Comparison of ENCODE assay signal across 15 cellular contexts in the genomic region with DNA sequence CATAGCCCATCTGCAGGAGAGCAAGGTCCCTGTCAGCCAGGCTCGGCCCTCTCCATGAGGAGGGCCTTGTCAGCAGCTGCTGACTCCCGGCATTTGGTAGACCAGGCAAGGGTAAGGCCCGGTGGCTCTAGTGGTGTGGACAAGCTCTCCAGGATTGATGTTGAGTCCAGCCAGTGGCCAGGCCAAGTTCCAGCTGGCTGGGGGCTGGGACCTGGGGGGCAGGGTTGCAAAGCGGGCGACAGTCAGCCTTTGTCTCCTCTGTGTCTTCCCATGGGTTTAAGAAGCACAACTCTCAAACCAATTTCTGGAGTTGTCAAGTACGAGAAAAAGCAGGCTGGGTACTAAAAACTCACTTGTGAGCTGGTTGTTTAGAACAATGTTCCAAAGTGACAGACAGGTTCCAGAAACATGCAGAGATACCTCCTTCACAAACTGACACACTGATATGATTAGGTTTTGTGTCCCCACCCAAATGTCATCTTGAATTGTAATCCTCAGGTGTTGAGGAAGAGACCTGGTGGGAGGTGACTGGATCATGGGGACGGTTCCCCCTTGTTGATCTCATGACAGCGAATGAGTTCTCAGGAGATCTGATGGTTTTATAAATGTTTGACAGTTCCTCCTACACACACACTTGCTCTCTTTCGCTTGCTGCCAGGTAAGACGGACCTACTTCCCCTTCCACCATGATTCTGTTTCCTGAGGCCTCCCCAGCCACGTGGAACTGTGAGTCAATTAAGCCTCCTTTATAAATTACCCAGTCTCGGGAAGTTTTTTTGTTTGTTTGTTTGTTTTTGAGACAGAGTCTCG. TPM values are rescaled to one million over a fixed set of nuclear protein-coding genes. Genes with fewer than 3 reads are reported as not detected.
"Had no signal": no experiment of that assay in that cellular context is flagged by ENCODE, and none has a peak within 500 bp of the region (broad histone marks: within the 10 kb centered on the region; RNA-seq: fewer than 3 reads in every experiment).

No MANE protein-coding gene starts in this region.

- H3K27ac Mint-ChIP-seq: activated CD4-positive, alpha-beta memory T cell treated with anti-CD3 and anti-CD28 coated beads for 36 hours; activated naive CD4-positive, alpha-beta T cell treated with anti-CD3 and anti-CD28 coated beads, Interleukin-2, amount 10 ng/mL, durations not matched to agents 7 days and 5 days; neural progenitor cell had no signal

- H3K4me1 ChIP-seq: colonic mucosa, neural progenitor cell, SJSA1, upper lobe of left lung had no signal

- H3K4me1 Mint-ChIP-seq: activated naive CD4-positive, alpha-beta T cell treated with anti-CD3 and anti-CD28 coated beads, Interleukin-2, amount 10 ng/mL, durations not matched to agents 7 days and 5 days had no signal

- H3K27me3 Mint-ChIP-seq: activated CD4-positive, alpha-beta memory T cell treated with anti-CD3 and anti-CD28 coated beads for 36 hours; activated naive CD4-positive, alpha-beta T cell treated with anti-CD3 and anti-CD28 coated beads, Interleukin-2, amount 10 ng/mL, durations not matched to agents 7 days and 5 days had no signal

- DNase-seq: activated CD4-positive, alpha-beta memory T cell treated with anti-CD3 and anti-CD28 coated beads for 36 hours; activated CD8-positive, alpha-beta memory T cell treated with anti-CD3 and anti-CD28 coated beads, Interleukin-2, amount 50 U/mL, for 48 hours; activated naive CD4-positive, alpha-beta T cell treated with anti-CD3 and anti-CD28 coated beads, Interleukin-2, amount 10 ng/mL, durations not matched to agents 7 days and 5 days; colonic mucosa; effector CD8-positive, alpha-beta T cell; right cardiac atrium; small intestine; stimulated activated naive CD4-positive, alpha-beta T cell; SW 1271; upper lobe of left lung had no signal

- H3K4me3 Mint-ChIP-seq: activated CD4-positive, alpha-beta memory T cell treated with anti-CD3 and anti-CD28 coated beads for 36 hours; activated naive CD4-positive, alpha-beta T cell treated with anti-CD3 and anti-CD28 coated beads, Interleukin-2, amount 10 ng/mL, durations not matched to agents 7 days and 5 days; neural progenitor cell had no signal

- H3K4me3 ChIP-seq: cardiac muscle cell, colonic mucosa, lung, neural progenitor cell, SJSA1, upper lobe of left lung had no signal

- H3K36me3 ChIP-seq: colonic mucosa, neural progenitor cell had no signal

- ATAC-seq: right cardiac atrium had no signal

- H3K9me3 Mint-ChIP-seq: activated CD4-positive, alpha-beta memory T cell treated with anti-CD3 and anti-CD28 coated beads for 36 hours; activated naive CD4-positive, alpha-beta T cell treated with anti-CD3 and anti-CD28 coated beads, Interleukin-2, amount 10 ng/mL, durations not matched to agents 7 days and 5 days; neural progenitor cell had no signal

- H3K9me3 ChIP-seq: colonic mucosa, SJSA1, upper lobe of left lung had no signal

- H3K27ac ChIP-seq: cardiac muscle cell, colonic mucosa, epithelial cell of prostate, neural progenitor cell, SJSA1, upper lobe of left lung had no signal

- H3K27me3 ChIP-seq: cardiac muscle cell, colonic mucosa, neural progenitor cell, SJSA1, upper lobe of left lung had no signal

- H3K9ac ChIP-seq: neural progenitor cell had no signal

RNA-seq across cellular contexts. Expression of a gene that starts 52.3 kb away (rescaled TPM):
- total RNA-seq: activated CD4-positive, alpha-beta memory T cell treated with anti-CD3 and anti-CD28 coated beads for 36 hours; SJSA1 had no signal
